1 cellular context compared by ENCODE assay signal in genomic region chr1:117929340-117930172, GRCh38.
TF ChIP-seq lines count a peak whose summit lies in the region.

GDAP2 (minus strand) TSS chr1:117929621; CDS start chr1:117920357, 9,264 bp downstream.
WDR3 (plus strand) TSS chr1:117929739; CDS start chr1:117933320, 3,581 bp downstream.

TF ChIP-seq in HepG2, 621 proteins besides CTCF, POLR2A, EP300 and RAD21 (continued from another document):
- TF ChIP-seq FUBP1 (CRISPR knock-in tag; IDR thresholded peaks at IDR 0.05; ENCODE audit: borderline replicate concordance) (no peak), ZNF550 (CRISPR knock-in tag; IDR thresholded peaks at IDR 0.05; ENCODE audit: borderline replicate concordance) (no peak), KLF6 (CRISPR knock-in tag; IDR thresholded peaks at IDR 0.05) (0 out of 2 replicates have a peak, but pooled peaks have one; percentile 48), ZNF350 (CRISPR knock-in tag; IDR thresholded peaks at IDR 0.05; ENCODE audit: borderline replicate concordance, low read depth) (peak; percentile 54; the same call in 1 of the 2 replicates), SCMH1 (CRISPR knock-in tag; IDR thresholded peaks at IDR 0.05; ENCODE audit: borderline replicate concordance) (no peak), ZNF431 (CRISPR knock-in tag; IDR thresholded peaks at IDR 0.05; ENCODE audit: borderline replicate concordance, low read depth) (no peak), MTF2 (CRISPR knock-in tag; IDR thresholded peaks at IDR 0.05; ENCODE audit: borderline replicate concordance) (no peak), CBX1 (IDR thresholded peaks at IDR 0.05; ENCODE audit: low read depth) (no peak), NFATC3 (CRISPR knock-in tag; IDR thresholded peaks at IDR 0.05) (peak; percentile 62; the same call in 1 of the 2 replicates), GATAD1 (CRISPR knock-in tag; IDR thresholded peaks at IDR 0.05) (peak; percentile 92), ZMYM3 (CRISPR knock-in tag; IDR thresholded peaks at IDR 0.05) (peak; percentile 28; the same call in 1 of the 2 replicates), THAP9 (CRISPR knock-in tag; IDR thresholded peaks at IDR 0.05; ENCODE audit: borderline replicate concordance) (peak; percentile 79; the same call in 1 of the 2 replicates), ZNF589 (CRISPR knock-in tag; conservative IDR thresholded peaks at IDR 0.05) (no peak), ZBTB38 (CRISPR knock-in tag; IDR thresholded peaks at IDR 0.05) (no peak), GMEB1 (CRISPR knock-in tag; IDR thresholded peaks at IDR 0.05; ENCODE audit: borderline replicate concordance) (peak; percentile 53; the same call in 1 of the 2 replicates), POLR2G (IDR thresholded peaks at IDR 0.05; ENCODE audit: low read depth, low read length) (peak; percentile 89), MAZ (IDR thresholded peaks at IDR 0.05; ENCODE audit: borderline replicate concordance, low read depth, low read length) (no peak; the same call in 1 of the 2 replicates), MAZ (CRISPR knock-in tag; IDR thresholded peaks at IDR 0.05; ENCODE audit: low read depth) (no peak), NFE2L2 (IDR thresholded peaks at IDR 0.05; ENCODE audit: low read length) (no peak), RORA (CRISPR knock-in tag; IDR thresholded peaks at IDR 0.05) (no peak), ZBTB7A (CRISPR knock-in tag; IDR thresholded peaks at IDR 0.05) (no peak), MYNN (CRISPR knock-in tag; IDR thresholded peaks at IDR 0.05; ENCODE audit: low read depth) (no peak), HOMEZ (CRISPR knock-in tag; IDR thresholded peaks at IDR 0.05; ENCODE audit: low read depth) (no peak), ONECUT2 (CRISPR knock-in tag; IDR thresholded peaks at IDR 0.05) (no peak), ZNF557 (CRISPR knock-in tag; IDR thresholded peaks at IDR 0.05) (no peak), KDM6A (CRISPR knock-in tag; IDR thresholded peaks at IDR 0.05; ENCODE audit: low read depth) (no peak), ZNF510 (CRISPR knock-in tag; IDR thresholded peaks at IDR 0.05; ENCODE audit: low read depth) (no peak), FLYWCH1 (CRISPR knock-in tag; IDR thresholded peaks at IDR 0.05) (no peak), EHMT2 (IDR thresholded peaks at IDR 0.05; ENCODE audit: borderline replicate concordance, low read depth, low read length) (no peak), ZNF136 (CRISPR knock-in tag; IDR thresholded peaks at IDR 0.05; ENCODE audit: low read depth) (0 out of 2 replicates have a peak, but pooled peaks have one; percentile 44), ZFP90 (CRISPR knock-in tag; IDR thresholded peaks at IDR 0.05; ENCODE audit: borderline replicate concordance) (no peak), SIX4 (CRISPR knock-in tag; IDR thresholded peaks at IDR 0.05) (no peak), DDIT3 (CRISPR knock-in tag; IDR thresholded peaks at IDR 0.05) (no peak), FOXM1 (CRISPR knock-in tag; IDR thresholded peaks at IDR 0.05) (no peak), ZNF232 (CRISPR knock-in tag; IDR thresholded peaks at IDR 0.05; ENCODE audit: borderline replicate concordance) (no peak), ZNF224 (CRISPR knock-in tag; IDR thresholded peaks at IDR 0.05) (0 out of 2 replicates have a peak, but pooled peaks have one; percentile 28), SRF (IDR thresholded peaks at IDR 0.05; ENCODE audit: low read depth, low read length) (no peak), ZBTB1 (CRISPR knock-in tag; IDR thresholded peaks at IDR 0.05; ENCODE audit: borderline replicate concordance) (no peak), ZKSCAN8 (CRISPR knock-in tag; IDR thresholded peaks at IDR 0.05; ENCODE audit: borderline replicate concordance) (no peak), ZBTB8A (CRISPR knock-in tag; IDR thresholded peaks at IDR 0.05; ENCODE audit: borderline replicate concordance, low read depth) (no peak), DNMT3B (CRISPR knock-in tag; conservative IDR thresholded peaks at IDR 0.05) (no peak), TCF7L2 (IDR thresholded peaks at IDR 0.05; ENCODE audit: low read depth, low read length) (no peak), ZFP41 (CRISPR knock-in tag; IDR thresholded peaks at IDR 0.05; ENCODE audit: borderline replicate concordance) (0 out of 2 replicates have a peak, but pooled peaks have one; percentile 71), FOXJ3 (CRISPR knock-in tag; IDR thresholded peaks at IDR 0.05; ENCODE audit: borderline replicate concordance) (no peak), GLMP (CRISPR knock-in tag; IDR thresholded peaks at IDR 0.05; ENCODE audit: borderline replicate concordance) (no peak), MLXIP (CRISPR knock-in tag; IDR thresholded peaks at IDR 0.05; ENCODE audit: borderline replicate concordance) (no peak), RXRB (CRISPR knock-in tag; IDR thresholded peaks at IDR 0.05; ENCODE audit: borderline replicate concordance) (no peak), CCDC6 (CRISPR knock-in tag; IDR thresholded peaks at IDR 0.05) (0 out of 2 replicates have a peak, but pooled peaks have one; percentile 44), CENPBD1 (CRISPR knock-in tag; IDR thresholded peaks at IDR 0.05; ENCODE audit: borderline replicate concordance, low read depth) (no peak)
